ENCODE assay signal across 9 cellular contexts in genomic region chr14:34461334-34462131, GRCh38. TPM values are rescaled to one million over a fixed set of nuclear protein-coding genes. Genes with fewer than 3 reads are reported as not detected.
DNase-seq lines count a peak whose midpoint lies in the region; FAIRE-seq and TF ChIP-seq lines count a peak whose summit lies in the region.
"Had no signal": no experiment of that assay in that cellular context is flagged by ENCODE, and none has a peak within 500 bp of the region (broad histone marks: within the 10 kb centered on the region; RNA-seq: fewer than 3 reads in every experiment).

No MANE protein-coding gene starts in this region.

- peak; percentile 37 for DNase-seq in GM03348 (ENCODE audit: low spot score)
- peak; percentile 37 for DNase-seq in H4 (ENCODE audit: low spot score)
- peak; percentile 71 for DNase-seq in SHP77 treated with DMSO at 0.1 percent for 48 hours (lab: John Stamatoyannopoulos, UW)
- peak in 32 of 61 donors; percentile 2 to 61 (median 28) for DNase-seq in caudate nucleus (lab: John Stamatoyannopoulos, UW)
- DNase-seq in islet precursor cell: peak; percentile 84
- no peak for DNase-seq in spleen
- no peak for DNase-seq in GM12891 (ENCODE audit: insufficient read length, low spot score)

- WGBS in spleen, 5 donors: 1 to 2% (median 1%) methylated on average over 17 to 45 of the region's 45 CpGs

- intact Hi-C loops in spleen (cut with DNase I; ENCODE audit: low total_unique reads): no loop called here

- TF ChIP-seq CTCF in spleen (IDR thresholded peaks at IDR 0.05 in 8 of 11, conservative IDR thresholded peaks at IDR 0.05 in 3 of 11): peak in 1 of 11 experiments; percentile 14

- no peak for TF ChIP-seq POLR2A in spleen (IDR thresholded peaks at IDR 0.05)
- no peak; the same call in 1 of the 2 replicates for TF ChIP-seq POLR2A in GM12891 (IDR thresholded peaks at IDR 0.05; ENCODE audit: low read depth, low read length)

- H3K27ac ChIP-seq in KOPT-K1 (ENCODE audit: low read depth, low read length, poor library complexity, severe bottlenecking): peak overlapping the region; percentile 56
- no peak overlapping the region for H3K27ac ChIP-seq in caudate nucleus (ENCODE audit: low read depth, low read length)
- H3K27ac ChIP-seq in spleen: peak overlapping the region; percentile 62 to 93 (median 86)

- H3K4me1 ChIP-seq in spleen: peaks cover 0 to 36% (median 24%) of the 10 kb centered on the region in 6 donors

- no peaks in the 10 kb centered on the region for H3K9me3 ChIP-seq in KOPT-K1 (ENCODE audit: insufficient read depth, low read length, poor library complexity, severe bottlenecking)
- no peaks in the 10 kb centered on the region for H3K9me3 ChIP-seq in spleen

- H3K27me3 ChIP-seq in spleen (replicated peaks in 1 of 7): no peaks in the 10 kb centered on the region

- H3K4me3 ChIP-seq in spleen: peak overlapping the region; percentile 63 to 90 (median 72)

- no peak for FAIRE-seq in GM12891 (lab: Jason Lieb, UNC)
- FAIRE-seq: frontal cortex had no signal

- H3K36me3 ChIP-seq in KOPT-K1 (ENCODE audit: insufficient read depth, low read length) (no peaks in the 10 kb centered on the region), spleen (peaks cover 0 to 5% (median under 1%) of the 10 kb centered on the region in 6 donors)

TF ChIP-seq in GM12891, 5 proteins besides CTCF, POLR2A, EP300 and RAD21:
- no peak for TF ChIP-seq POU2F2 (IDR thresholded peaks at IDR 0.05; ENCODE audit: low read depth, low read length)
- no peak for TF ChIP-seq PAX5 (IDR thresholded peaks at IDR 0.05; ENCODE audit: insufficient read depth, low read length, severe bottlenecking)
- TF ChIP-seq SPI1 (IDR thresholded peaks at IDR 0.05; ENCODE audit: low read depth, low read length): no peak
- no peak for TF ChIP-seq POLR2AphosphoS5 (IDR thresholded peaks at IDR 0.05; ENCODE audit: low read depth, low read length)
- no peak for TF ChIP-seq TAF1 (IDR thresholded peaks at IDR 0.05; ENCODE audit: low read depth, low read length)
TF ChIP-seq in GM12891: peak in this region for 0.

RNA-seq across cellular contexts. Expression of gene SPTSSA, which starts 0.5 kb away (rescaled TPM):
- 15.7 and 24.6 TPM in 2 replicates for total RNA-seq in H4 (2014; rRNA removed; shearing (Covaris generic))
- 10 to 100 TPM in 4 of 7 donors, 1 to 10 TPM in 3; 8.9 to 16.7 (median 10.2) TPM for total RNA-seq in spleen
- 10 to 100 TPM; 12.9 to 16.6 (median 15.8) TPM for polyA plus RNA-seq in spleen
- 12.9 TPM for polyA plus RNA-seq in GM12891 (2012; ENCODE audit: low read depth, missing spikeins)

Comparison
In these comparisons a context has a peak if more than half of its experiments do, and no peak if none do; other contexts are left out.
1. DNase-seq: peak in GM03348 (single experiment), H4 (single experiment), SHP77 treated with DMSO at 0.1 percent for 48 hours (single experiment), caudate nucleus (32 of 61) and islet precursor cell (single experiment); none in spleen (single experiment) and GM12891 (single experiment).